Comparison of ENCODE assay signal across 1 cellular context in the genomic region with DNA sequence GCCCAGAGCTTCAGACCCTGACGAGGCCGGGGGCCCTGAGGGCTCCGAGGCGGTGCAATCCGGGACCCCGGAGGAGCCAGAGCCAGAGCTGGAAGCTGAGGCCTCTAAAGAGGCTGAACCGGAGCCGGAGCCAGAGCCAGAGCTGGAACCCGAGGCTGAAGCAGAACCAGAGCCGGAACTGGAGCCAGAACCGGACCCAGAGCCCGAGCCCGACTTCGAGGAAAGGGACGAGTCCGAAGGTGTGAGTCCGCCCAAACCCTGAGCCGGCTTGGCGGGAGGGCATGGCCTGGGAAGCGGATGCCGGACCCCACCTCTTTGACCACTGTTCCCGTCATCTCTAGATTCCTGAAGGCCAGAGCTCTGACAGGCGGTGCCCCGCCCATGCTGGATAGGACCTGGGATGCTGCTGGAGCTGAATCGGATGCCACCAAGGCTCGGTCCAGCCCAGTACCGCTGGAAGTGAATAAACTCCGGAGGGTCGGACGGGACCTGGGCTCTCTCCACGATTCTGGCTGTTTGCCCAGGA.
A peak's percentile ranks its signal among the peaks of the same experiment; 100 is the strongest.
TF ChIP-seq lines count a peak whose summit lies in the region.

No MANE protein-coding gene starts in this region.

TF ChIP-seq in GM12878, 131 proteins besides CTCF, POLR2A, EP300 and RAD21:
- TF ChIP-seq TCF12 (IDR thresholded peaks at IDR 0.05; ENCODE audit: low read depth, low read length) (no peak), SMARCA5 (IDR thresholded peaks at IDR 0.05) (0 out of 2 replicates have a peak, but pooled peaks have one; percentile 27)
